ENCODE assay signal across 21 cellular contexts in the genomic region with DNA sequence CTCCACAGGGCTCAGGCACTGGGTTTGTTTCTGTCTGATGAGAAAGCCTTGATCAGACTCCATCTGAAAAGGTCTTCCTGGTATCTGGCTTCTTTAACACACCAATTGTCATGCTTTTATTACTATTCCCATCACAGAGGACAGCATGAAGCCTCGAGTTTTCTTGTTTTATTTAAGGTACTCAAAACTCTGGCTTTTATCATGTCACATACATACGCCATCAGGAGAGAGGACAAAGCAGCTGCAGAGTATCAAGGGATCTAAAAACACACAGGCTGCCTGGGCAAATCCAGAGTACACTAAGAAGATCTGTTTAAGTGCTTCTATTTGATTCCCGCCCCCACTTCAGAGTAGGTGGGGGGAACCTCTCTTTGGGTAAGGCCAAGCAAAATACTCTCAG.
"Had no signal": no experiment of that assay in that cellular context is flagged by ENCODE, and none has a peak within 500 bp of the region (broad histone marks: within the 10 kb centered on the region; RNA-seq: fewer than 3 reads in every experiment).

No MANE protein-coding gene starts in this region.

- DNase-seq: activated CD4-positive, alpha-beta memory T cell treated with anti-CD3 and anti-CD28 coated beads, Interleukin-2, amount 10 ng/mL, durations not matched to agents 7 days and 5 days; activated CD4-positive, alpha-beta T cell treated with anti-CD3 and anti-CD28 coated beads for 48 hours; activated effector memory CD4-positive, alpha-beta T cell treated with anti-CD3 and anti-CD28 coated beads, Interleukin-2, amount 50 U/mL, for 16 hours; activated naive CD4-positive, alpha-beta T cell treated with anti-CD3 and anti-CD28 coated beads, Interleukin-2, amount 10 ng/mL, durations not matched to agents 7 days and 5 days; activated T-cell treated with anti-CD3 and anti-CD28 coated beads, Interleukin-2, amount 50 U/mL, for 72 hours; cortex of kidney; endodermal cell; esophagus squamous epithelium; gastrocnemius medialis; hippocampal formation; kidney glomerular epithelial cell; left lung; naive B cell; small intestine; stimulated activated CD4-positive, alpha-beta T cell treated with anti-CD3 and anti-CD28 coated beads, Interleukin-2, amount 100 ng/mL, for 24 hours; stomach had no signal

- H3K9me3 ChIP-seq: esophagus squamous epithelium, gastrocnemius medialis, left lung, stomach, suprapubic skin, tibial nerve had no signal

- H3K4me1 Mint-ChIP-seq: activated CD4-positive, alpha-beta memory T cell treated with anti-CD3 and anti-CD28 coated beads, Interleukin-2, amount 10 ng/mL, durations not matched to agents 7 days and 5 days; activated naive CD4-positive, alpha-beta T cell treated with anti-CD3 and anti-CD28 coated beads, Interleukin-2, amount 10 ng/mL, durations not matched to agents 7 days and 5 days; naive B cell; stimulated activated effector memory CD8-positive, alpha-beta T cell treated with anti-CD3 and anti-CD28 coated beads, Interleukin-12 subunit alpha, Interleukin-12 subunit beta, amount 100 ng/mL, for 72 hours had no signal

- H3K4me3 ChIP-seq: esophagus squamous epithelium, gastrocnemius medialis, left lung, lung, stomach, suprapubic skin, tibial nerve had no signal

- H3K4me3 Mint-ChIP-seq: activated CD4-positive, alpha-beta memory T cell treated with anti-CD3 and anti-CD28 coated beads, Interleukin-2, amount 10 ng/mL, durations not matched to agents 7 days and 5 days; activated naive CD4-positive, alpha-beta T cell treated with anti-CD3 and anti-CD28 coated beads, Interleukin-2, amount 10 ng/mL, durations not matched to agents 7 days and 5 days; activated T-cell treated with anti-CD3 and anti-CD28 coated beads, Interleukin-2, amount 50 U/mL, for 72 hours; endodermal cell; naive B cell; neural crest cell; stimulated activated effector memory CD8-positive, alpha-beta T cell treated with anti-CD3 and anti-CD28 coated beads, Interleukin-12 subunit alpha, Interleukin-12 subunit beta, amount 100 ng/mL, for 72 hours had no signal

- H3K27me3 Mint-ChIP-seq: activated CD4-positive, alpha-beta memory T cell treated with anti-CD3 and anti-CD28 coated beads, Interleukin-2, amount 10 ng/mL, durations not matched to agents 7 days and 5 days had no signal

- H3K36me3 Mint-ChIP-seq: activated naive CD4-positive, alpha-beta T cell treated with anti-CD3 and anti-CD28 coated beads, Interleukin-2, amount 10 ng/mL, durations not matched to agents 7 days and 5 days; naive B cell; stimulated activated effector memory CD8-positive, alpha-beta T cell treated with anti-CD3 and anti-CD28 coated beads, Interleukin-12 subunit alpha, Interleukin-12 subunit beta, amount 100 ng/mL, for 72 hours had no signal

- H3K27ac Mint-ChIP-seq: activated CD4-positive, alpha-beta memory T cell treated with anti-CD3 and anti-CD28 coated beads, Interleukin-2, amount 10 ng/mL, durations not matched to agents 7 days and 5 days; activated naive CD4-positive, alpha-beta T cell treated with anti-CD3 and anti-CD28 coated beads, Interleukin-2, amount 10 ng/mL, durations not matched to agents 7 days and 5 days; activated T-cell treated with anti-CD3 and anti-CD28 coated beads, Interleukin-2, amount 50 U/mL, for 72 hours; endodermal cell; naive B cell; stimulated activated effector memory CD8-positive, alpha-beta T cell treated with anti-CD3 and anti-CD28 coated beads, Interleukin-12 subunit alpha, Interleukin-12 subunit beta, amount 100 ng/mL, for 72 hours had no signal

- H3K36me3 ChIP-seq: esophagus squamous epithelium, gastrocnemius medialis, left lung, stomach, suprapubic skin, tibial nerve had no signal

- H3K27me3 ChIP-seq: esophagus squamous epithelium, gastrocnemius medialis, stomach, suprapubic skin, tibial nerve had no signal

- H3K27ac ChIP-seq: esophagus squamous epithelium, left lung, stomach, suprapubic skin had no signal

- H3K9me3 Mint-ChIP-seq: activated CD4-positive, alpha-beta memory T cell treated with anti-CD3 and anti-CD28 coated beads, Interleukin-2, amount 10 ng/mL, durations not matched to agents 7 days and 5 days; activated naive CD4-positive, alpha-beta T cell treated with anti-CD3 and anti-CD28 coated beads, Interleukin-2, amount 10 ng/mL, durations not matched to agents 7 days and 5 days; activated T-cell treated with anti-CD3 and anti-CD28 coated beads, Interleukin-2, amount 50 U/mL, for 72 hours; endodermal cell; neural crest cell; stimulated activated effector memory CD8-positive, alpha-beta T cell treated with anti-CD3 and anti-CD28 coated beads, Interleukin-12 subunit alpha, Interleukin-12 subunit beta, amount 100 ng/mL, for 72 hours had no signal
